Comparison of ENCODE assay signal across 8 cellular contexts in genomic region chr4:87220094-87220831, GRCh38. TPM values are rescaled to one million over a fixed set of nuclear protein-coding genes. Genes with fewer than 3 reads are reported as not detected.
DNase-seq lines count a peak whose midpoint lies in the region; FAIRE-seq and TF ChIP-seq lines count a peak whose summit lies in the region.

TSS of gene KLHL8 (minus strand) at chr4:87220618. CDS start at chr4:87195539, 25,079 bp downstream.

- TF ChIP-seq CTCF in LNCaP clone FGC (IDR thresholded peaks at IDR 0.05; ENCODE audit: control insufficient read depth, extremely low read depth, insufficient read depth) (no peak), neutrophil (IDR thresholded peaks at IDR 0.05) (peak; percentile 44)

- H3K9me3 ChIP-seq in SJSA1 (replicated peaks) (no peaks in the 10 kb centered on the region), neutrophil (no peaks in the 10 kb centered on the region)

- DNase-seq in G401 (ENCODE audit: low spot score), result peak; percentile 88
- peak; percentile 60 for DNase-seq in H4 (ENCODE audit: low spot score)
- no peak for DNase-seq in LNCaP clone FGC (ENCODE audit: low read depth)
- DNase-seq in SJSA1 (ENCODE audit: low read depth in 1 of 2, low spot score in 2 of 2), result peak; percentile 76 to 84
- peak; percentile 90 for DNase-seq in activated naive CD4-positive, alpha-beta T cell treated with Interleukin-2 at 50 U/mL for 16 hours
- DNase-seq in frontal cortex (ENCODE audit: low spot score in 2 of 2), result peak; percentile 92
- DNase-seq in superior temporal gyrus (ENCODE audit: extremely low spot score), result peak; percentile 85

- H3K27ac ChIP-seq in SJSA1 (peak within 1 kb of the TSS; percentile 60), neutrophil (peak within 1 kb of the TSS; percentile 86)

- FAIRE-seq in frontal cortex (lab: Jason Lieb, UNC), result no peak

- H3K36me3 ChIP-seq in SJSA1 (peaks cover 5% of the 10 kb centered on the region), neutrophil (no peaks in the 10 kb centered on the region)

- H3K4me1 ChIP-seq in SJSA1 (replicated peaks) (peaks cover 10% of the 10 kb centered on the region), neutrophil (ENCODE audit: control insufficient read depth in 1 of 2, insufficient read depth in 1 of 2, low read depth in 1 of 2, low read length in 1 of 2) (peaks cover 18% of the 10 kb centered on the region in 2 experiments)

- H3K27me3 ChIP-seq in SJSA1 (replicated peaks) (no peaks in the 10 kb centered on the region), neutrophil (no peaks in the 10 kb centered on the region)

- peak within 1 kb of the TSS; percentile 82 for H3K4me3 ChIP-seq in LNCaP clone FGC (ENCODE audit: low read depth, low read length)
- H3K4me3 ChIP-seq in SJSA1, result peak within 1 kb of the TSS; percentile 91
- peak within 1 kb of the TSS; percentile 99 for H3K4me3 ChIP-seq in neutrophil (ENCODE audit: low read depth in 1 of 2, low read length in 1 of 2)

- in situ Hi-C loops in G401 (cut with HindIII; ENCODE audit: low sequenced_read_pairs), result no loop called here

RNA-seq across cellular contexts. Expression of gene KLHL8, which starts in this region (rescaled TPM):
- 8.3 and 13.4 TPM in 2 replicates for total RNA-seq in G401 (2014; rRNA removed; shearing (Covaris generic))
- total RNA-seq in H4 (2014; rRNA removed; shearing (Covaris generic)), result 8.6 and 9.6 TPM in 2 replicates
- total RNA-seq in SJSA1 (2014; rRNA removed; shearing (Covaris generic)), result 10.2 and 16.0 TPM in 2 replicates
- 162 TPM for total RNA-seq in frontal cortex
